ENCODE assay signal across 13 cellular contexts in genomic region chr2:240615830-240616547, GRCh38. TPM values are rescaled to one million over a fixed set of nuclear protein-coding genes. Genes with fewer than 3 reads are reported as not detected.
DNase-seq lines count a peak whose midpoint lies in the region; ATAC-seq and TF ChIP-seq lines count a peak whose summit lies in the region.
"Had no signal": no experiment of that assay in that cellular context is flagged by ENCODE, and none has a peak within 500 bp of the region (broad histone marks: within the 10 kb centered on the region; RNA-seq: fewer than 3 reads in every experiment).

No MANE protein-coding gene starts in this region.

- no peaks in the 10 kb centered on the region for H3K4me1 ChIP-seq in ascending aorta
- H3K4me1 ChIP-seq: Caco-2, tibial artery had no signal

- no peaks in the 10 kb centered on the region for H3K27me3 ChIP-seq in HL-60 (ENCODE audit: insufficient read depth, poor library complexity, severe bottlenecking)
- H3K27me3 ChIP-seq in ascending aorta: no peaks in the 10 kb centered on the region
- H3K27me3 ChIP-seq: tibial artery had no signal

- intact Hi-C loops in ascending aorta (cut with DNase I): no loop called here

- H3K4me3 ChIP-seq in HL-60 (replicated peaks; ENCODE audit: insufficient read depth, low read length) (no peak overlapping the region), ascending aorta (no peak overlapping the region)
- H3K4me3 ChIP-seq: tibial artery had no signal

- TF ChIP-seq CTCF in HL-60 (IDR thresholded peaks at IDR 0.05; ENCODE audit: insufficient read depth, low read length): no peak
- TF ChIP-seq CTCF in ascending aorta (IDR thresholded peaks at IDR 0.05): no peak
- TF ChIP-seq CTCF in nephron (IDR thresholded peaks at IDR 0.05; ENCODE audit: unreplicated experiment in 3 of 3): no peak

- H3K4me3 Mint-ChIP-seq in T-helper 2 cell treated with Interferon-gamma antibody and Interleukin-4, amounts not matched to agents 5 μg/mL and 100 μg/mL, for 36 hours: peak overlapping the region; percentile 32
- H3K4me3 Mint-ChIP-seq in nephron: no peak overlapping the region
- H3K4me3 Mint-ChIP-seq: T-helper 17 cell had no signal

- H3K27me3 Mint-ChIP-seq in T-helper 2 cell treated with Interferon-gamma antibody and Interleukin-4, amounts not matched to agents 5 μg/mL and 100 μg/mL, for 36 hours (ENCODE audit: low read depth): no peaks in the 10 kb centered on the region
- no peaks in the 10 kb centered on the region for H3K27me3 Mint-ChIP-seq in nephron (ENCODE audit: low read depth)
- H3K27me3 Mint-ChIP-seq: T-helper 17 cell had no signal

- no peaks in the 10 kb centered on the region for H3K36me3 ChIP-seq in ascending aorta

- H3K9me3 ChIP-seq in ascending aorta: no peaks in the 10 kb centered on the region
- H3K9me3 ChIP-seq: Caco-2, tibial artery had no signal

- peak overlapping the region; percentile 67 for H3K27ac Mint-ChIP-seq in T-helper 2 cell treated with Interferon-gamma antibody and Interleukin-4, amounts not matched to agents 5 μg/mL and 100 μg/mL, for 36 hours
- H3K27ac Mint-ChIP-seq in nephron: peak overlapping the region in 2 of 3 experiments; percentile 67 to 82
- H3K27ac Mint-ChIP-seq: T-helper 17 cell had no signal

- H3K27ac ChIP-seq in HL-60 (replicated peaks): peak overlapping the region; percentile 8; the same call in 1 of the 2 replicates
- no peak overlapping the region for H3K27ac ChIP-seq in ascending aorta
- H3K27ac ChIP-seq: tibial artery had no signal

- ATAC-seq in GM21825 (IDR thresholded peaks at IDR 0.05; ENCODE audit: unreplicated experiment): no peak
- ATAC-seq: T-helper 17 cell had no signal

- peaks cover 46% of the 10 kb centered on the region for H3K36me3 Mint-ChIP-seq in T-helper 2 cell treated with Interferon-gamma antibody and Interleukin-4, amounts not matched to agents 5 μg/mL and 100 μg/mL, for 36 hours (ENCODE audit: low read depth)
- peaks cover 27% of the 10 kb centered on the region for H3K36me3 Mint-ChIP-seq in nephron (ENCODE audit: low read depth)

- peaks cover 32% of the 10 kb centered on the region for H3K4me1 Mint-ChIP-seq in T-helper 2 cell treated with Interferon-gamma antibody and Interleukin-4, amounts not matched to agents 5 μg/mL and 100 μg/mL, for 36 hours (ENCODE audit: low read depth)
- H3K4me1 Mint-ChIP-seq in nephron: peaks cover 18% of the 10 kb centered on the region

- no peak for DNase-seq in T-helper 2 cell treated with Interferon-gamma antibody and Interleukin-4, amounts not matched to agents 5 μg/mL and 100 μg/mL, for 36 hours (ENCODE audit: low spot score)
- DNase-seq in T-helper 2 cell (no peak), HL-60 (ENCODE audit: low read depth in 1 of 2, low spot score in 1 of 2) (peak in 1 of 2 experiments; percentile 54), ascending aorta (ENCODE audit: low spot score in 2 of 2) (peak; percentile 1 to 56), retina (no peak), NCI-H2227 treated with DMSO at 0.1 percent for 48 hours (lab: John Stamatoyannopoulos, UW) (no peak)
- DNase-seq: midbrain; stimulated activated CD8-positive, alpha-beta memory T cell treated with anti-CD3 and anti-CD28 coated beads, Interleukin-4, amount 100 ng/mL, for 48 hours; tibial artery had no signal

- peaks cover 12% of the 10 kb centered on the region for H3K9me3 Mint-ChIP-seq in T-helper 2 cell treated with Interferon-gamma antibody and Interleukin-4, amounts not matched to agents 5 μg/mL and 100 μg/mL, for 36 hours
- H3K9me3 Mint-ChIP-seq in nephron: peaks cover 11% of the 10 kb centered on the region

RNA-seq across cellular contexts. Expression of gene GPR35, which starts 9.3 kb away (rescaled TPM):
- not detected for total RNA-seq in ascending aorta

RNA-seq across cellular contexts. Expression of gene CAPN10, which starts 29.5 kb away (rescaled TPM):
- 27.8 TPM for total RNA-seq in ascending aorta

RNA-seq across cellular contexts. Expression of gene RNPEPL1, which starts 47.7 kb away (rescaled TPM):
- 196 TPM for total RNA-seq in ascending aorta

RNA-seq across cellular contexts. Expression of gene DUSP28, which starts 55.8 kb away (rescaled TPM):
- total RNA-seq in ascending aorta: 72.3 TPM

RNA-seq across cellular contexts. Expression of gene ANKMY1, which starts 58.2 kb away (rescaled TPM):
- total RNA-seq in ascending aorta: 14.4 TPM

Comparison
In these comparisons a context has a peak if more than half of its experiments do, and no peak if none do; other contexts are left out.
1. DNase-seq: peak in ascending aorta (2 of 2); none in T-helper 2 cell treated with Interferon-gamma antibody and Interleukin-4, amounts not matched to agents 5 μg/mL and 100 μg/mL, for 36 hours (single experiment), T-helper 2 cell (0 of 5), retina (single experiment) and NCI-H2227 treated with DMSO at 0.1 percent for 48 hours (single experiment).